Comparison of ENCODE assay signal across 1 cellular context in the genomic region with DNA sequence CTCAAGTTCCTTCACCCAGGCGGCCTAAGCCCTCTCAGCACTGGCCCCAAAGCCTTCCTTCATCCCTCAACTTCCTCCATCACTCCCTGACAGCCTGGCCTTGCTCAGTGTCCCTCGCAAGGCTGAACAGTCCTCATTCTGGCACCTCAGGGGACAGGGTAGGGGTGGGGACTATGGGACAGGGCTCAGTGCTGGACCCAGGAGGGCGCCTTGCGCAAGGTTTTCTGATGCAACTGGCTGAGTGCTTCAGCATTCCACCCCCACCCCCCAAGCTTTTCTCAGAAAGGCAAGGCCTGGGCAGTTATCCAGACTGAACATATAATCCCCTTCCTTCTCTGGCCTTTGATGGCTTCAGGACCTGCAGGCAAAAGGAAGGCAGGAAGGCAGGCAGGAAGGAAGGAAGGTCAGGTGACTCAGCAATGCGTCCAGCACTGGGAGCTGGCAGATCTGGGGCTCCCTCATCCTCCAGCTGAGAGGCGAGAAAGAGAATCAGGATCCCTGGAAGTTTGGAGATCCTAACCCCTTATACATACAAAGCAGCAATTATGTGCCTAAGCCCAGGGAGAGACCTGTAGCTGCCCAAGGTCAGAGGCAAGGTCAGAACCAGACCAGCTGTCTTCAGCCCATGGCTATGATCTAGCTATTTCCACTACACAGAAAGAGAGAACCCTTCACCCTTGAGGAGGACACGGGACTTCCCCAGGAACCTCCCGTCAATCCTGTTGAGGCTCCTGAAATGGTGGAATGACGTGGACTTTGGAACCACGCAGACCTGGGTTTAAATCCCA.
TF ChIP-seq lines count a peak whose summit lies in the region.

No MANE protein-coding gene starts in this region.

TF ChIP-seq in HepG2, 621 proteins besides CTCF, POLR2A, EP300 and RAD21 (continued from another document and continues in another):
- TF ChIP-seq, protein P1, sequence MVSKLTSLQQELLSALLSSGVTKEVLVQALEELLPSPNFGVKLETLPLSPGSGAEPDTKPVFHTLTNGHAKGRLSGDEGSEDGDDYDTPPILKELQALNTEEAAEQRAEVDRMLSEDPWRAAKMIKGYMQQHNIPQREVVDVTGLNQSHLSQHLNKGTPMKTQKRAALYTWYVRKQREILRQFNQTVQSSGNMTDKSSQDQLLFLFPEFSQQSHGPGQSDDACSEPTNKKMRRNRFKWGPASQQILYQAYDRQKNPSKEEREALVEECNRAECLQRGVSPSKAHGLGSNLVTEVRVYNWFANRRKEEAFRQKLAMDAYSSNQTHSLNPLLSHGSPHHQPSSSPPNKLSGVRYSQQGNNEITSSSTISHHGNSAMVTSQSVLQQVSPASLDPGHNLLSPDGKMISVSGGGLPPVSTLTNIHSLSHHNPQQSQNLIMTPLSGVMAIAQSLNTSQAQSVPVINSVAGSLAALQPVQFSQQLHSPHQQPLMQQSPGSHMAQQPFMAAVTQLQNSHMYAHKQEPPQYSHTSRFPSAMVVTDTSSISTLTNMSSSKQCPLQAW (CRISPR knock-in tag; IDR thresholded peaks at IDR 0.05): peak; percentile 96
- TF ChIP-seq SRSF4 (IDR thresholded peaks at IDR 0.05; ENCODE audit: low read depth, low read length, poor library complexity, severe bottlenecking) (no peak), ZNF761 (CRISPR knock-in tag; conservative IDR thresholded peaks at IDR 0.05) (peak; percentile 87; the same call in 1 of the 2 replicates), HMGA1 (CRISPR knock-in tag; conservative IDR thresholded peaks at IDR 0.05) (no peak), ZNF841 (CRISPR knock-in tag; IDR thresholded peaks at IDR 0.05; ENCODE audit: borderline replicate concordance) (no peak), ZNF572 (CRISPR knock-in tag; IDR thresholded peaks at IDR 0.05) (peak; percentile 99), ARNTL (CRISPR knock-in tag; IDR thresholded peaks at IDR 0.05) (peak; percentile 85), MTF1 (CRISPR knock-in tag; IDR thresholded peaks at IDR 0.05) (no peak), ZNF879 (CRISPR knock-in tag; IDR thresholded peaks at IDR 0.05) (no peak), ETV5 (CRISPR knock-in tag; IDR thresholded peaks at IDR 0.05; ENCODE audit: borderline replicate concordance) (peak; percentile 93), CHCHD3 (CRISPR knock-in tag; IDR thresholded peaks at IDR 0.05) (peak; percentile 68; the same call in 1 of the 2 replicates), TSC22D2 (CRISPR knock-in tag; IDR thresholded peaks at IDR 0.05; ENCODE audit: borderline replicate concordance) (peak; percentile 87; the same call in 1 of the 2 replicates), SIX4 (CRISPR knock-in tag; IDR thresholded peaks at IDR 0.05) (no peak; the same call in none of the 2 replicates), BCL6 (CRISPR knock-in tag; IDR thresholded peaks at IDR 0.05) (peak; percentile 91), ZNF496 (CRISPR knock-in tag; IDR thresholded peaks at IDR 0.05; ENCODE audit: insufficient replicate concordance) (no peak), PHB2 (IDR thresholded peaks at IDR 0.05; ENCODE audit: partially characterized antibody) (no peak)
- TF ChIP-seq, protein P2, sequence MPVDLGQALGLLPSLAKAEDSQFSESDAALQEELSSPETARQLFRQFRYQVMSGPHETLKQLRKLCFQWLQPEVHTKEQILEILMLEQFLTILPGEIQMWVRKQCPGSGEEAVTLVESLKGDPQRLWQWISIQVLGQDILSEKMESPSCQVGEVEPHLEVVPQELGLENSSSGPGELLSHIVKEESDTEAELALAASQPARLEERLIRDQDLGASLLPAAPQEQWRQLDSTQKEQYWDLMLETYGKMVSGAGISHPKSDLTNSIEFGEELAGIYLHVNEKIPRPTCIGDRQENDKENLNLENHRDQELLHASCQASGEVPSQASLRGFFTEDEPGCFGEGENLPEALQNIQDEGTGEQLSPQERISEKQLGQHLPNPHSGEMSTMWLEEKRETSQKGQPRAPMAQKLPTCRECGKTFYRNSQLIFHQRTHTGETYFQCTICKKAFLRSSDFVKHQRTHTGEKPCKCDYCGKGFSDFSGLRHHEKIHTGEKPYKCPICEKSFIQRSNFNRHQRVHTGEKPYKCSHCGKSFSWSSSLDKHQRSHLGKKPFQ (CRISPR knock-in tag; IDR thresholded peaks at IDR 0.05; ENCODE audit: insufficient replicate concordance): peak; percentile 16
- TF ChIP-seq, protein P3, sequence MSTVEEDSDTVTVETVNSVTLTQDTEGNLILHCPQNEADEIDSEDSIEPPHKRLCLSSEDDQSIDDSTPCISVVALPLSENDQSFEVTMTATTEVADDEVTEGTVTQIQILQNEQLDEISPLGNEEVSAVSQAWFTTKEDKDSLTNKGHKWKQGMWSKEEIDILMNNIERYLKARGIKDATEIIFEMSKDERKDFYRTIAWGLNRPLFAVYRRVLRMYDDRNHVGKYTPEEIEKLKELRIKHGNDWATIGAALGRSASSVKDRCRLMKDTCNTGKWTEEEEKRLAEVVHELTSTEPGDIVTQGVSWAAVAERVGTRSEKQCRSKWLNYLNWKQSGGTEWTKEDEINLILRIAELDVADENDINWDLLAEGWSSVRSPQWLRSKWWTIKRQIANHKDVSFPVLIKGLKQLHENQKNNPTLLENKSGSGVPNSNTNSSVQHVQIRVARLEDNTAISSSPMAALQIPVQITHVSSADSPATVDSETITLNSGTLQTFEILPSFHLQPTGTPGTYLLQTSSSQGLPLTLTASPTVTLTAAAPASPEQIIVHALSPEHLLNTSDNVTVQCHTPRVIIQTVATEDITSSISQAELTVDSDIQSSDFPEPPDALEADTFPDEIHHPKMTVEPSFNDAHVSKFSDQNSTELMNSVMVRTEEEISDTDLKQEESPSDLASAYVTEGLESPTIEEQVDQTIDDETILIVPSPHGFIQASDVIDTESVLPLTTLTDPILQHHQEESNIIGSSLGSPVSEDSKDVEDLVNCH (CRISPR knock-in tag; IDR thresholded peaks at IDR 0.05): peak; percentile 30; the same call in 1 of the 2 replicates
- TF ChIP-seq, protein P4, sequence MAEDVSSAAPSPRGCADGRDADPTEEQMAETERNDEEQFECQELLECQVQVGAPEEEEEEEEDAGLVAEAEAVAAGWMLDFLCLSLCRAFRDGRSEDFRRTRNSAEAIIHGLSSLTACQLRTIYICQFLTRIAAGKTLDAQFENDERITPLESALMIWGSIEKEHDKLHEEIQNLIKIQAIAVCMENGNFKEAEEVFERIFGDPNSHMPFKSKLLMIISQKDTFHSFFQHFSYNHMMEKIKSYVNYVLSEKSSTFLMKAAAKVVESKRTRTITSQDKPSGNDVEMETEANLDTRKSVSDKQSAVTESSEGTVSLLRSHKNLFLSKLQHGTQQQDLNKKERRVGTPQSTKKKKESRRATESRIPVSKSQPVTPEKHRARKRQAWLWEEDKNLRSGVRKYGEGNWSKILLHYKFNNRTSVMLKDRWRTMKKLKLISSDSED (CRISPR knock-in tag; IDR thresholded peaks at IDR 0.05): no peak
- TF ChIP-seq, protein P5, sequence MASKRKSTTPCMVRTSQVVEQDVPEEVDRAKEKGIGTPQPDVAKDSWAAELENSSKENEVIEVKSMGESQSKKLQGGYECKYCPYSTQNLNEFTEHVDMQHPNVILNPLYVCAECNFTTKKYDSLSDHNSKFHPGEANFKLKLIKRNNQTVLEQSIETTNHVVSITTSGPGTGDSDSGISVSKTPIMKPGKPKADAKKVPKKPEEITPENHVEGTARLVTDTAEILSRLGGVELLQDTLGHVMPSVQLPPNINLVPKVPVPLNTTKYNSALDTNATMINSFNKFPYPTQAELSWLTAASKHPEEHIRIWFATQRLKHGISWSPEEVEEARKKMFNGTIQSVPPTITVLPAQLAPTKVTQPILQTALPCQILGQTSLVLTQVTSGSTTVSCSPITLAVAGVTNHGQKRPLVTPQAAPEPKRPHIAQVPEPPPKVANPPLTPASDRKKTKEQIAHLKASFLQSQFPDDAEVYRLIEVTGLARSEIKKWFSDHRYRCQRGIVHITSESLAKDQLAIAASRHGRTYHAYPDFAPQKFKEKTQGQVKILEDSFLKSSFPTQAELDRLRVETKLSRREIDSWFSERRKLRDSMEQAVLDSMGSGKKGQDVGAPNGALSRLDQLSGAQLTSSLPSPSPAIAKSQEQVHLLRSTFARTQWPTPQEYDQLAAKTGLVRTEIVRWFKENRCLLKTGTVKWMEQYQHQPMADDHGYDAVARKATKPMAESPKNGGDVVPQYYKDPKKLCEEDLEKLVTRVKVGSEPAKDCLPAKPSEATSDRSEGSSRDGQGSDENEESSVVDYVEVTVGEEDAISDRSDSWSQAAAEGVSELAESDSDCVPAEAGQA (IDR thresholded peaks at IDR 0.05; ENCODE audit: low read depth): peak; percentile 69
- TF ChIP-seq, protein P5 (CRISPR knock-in tag; IDR thresholded peaks at IDR 0.05; ENCODE audit: borderline replicate concordance): no peak
- TF ChIP-seq, protein P6, sequence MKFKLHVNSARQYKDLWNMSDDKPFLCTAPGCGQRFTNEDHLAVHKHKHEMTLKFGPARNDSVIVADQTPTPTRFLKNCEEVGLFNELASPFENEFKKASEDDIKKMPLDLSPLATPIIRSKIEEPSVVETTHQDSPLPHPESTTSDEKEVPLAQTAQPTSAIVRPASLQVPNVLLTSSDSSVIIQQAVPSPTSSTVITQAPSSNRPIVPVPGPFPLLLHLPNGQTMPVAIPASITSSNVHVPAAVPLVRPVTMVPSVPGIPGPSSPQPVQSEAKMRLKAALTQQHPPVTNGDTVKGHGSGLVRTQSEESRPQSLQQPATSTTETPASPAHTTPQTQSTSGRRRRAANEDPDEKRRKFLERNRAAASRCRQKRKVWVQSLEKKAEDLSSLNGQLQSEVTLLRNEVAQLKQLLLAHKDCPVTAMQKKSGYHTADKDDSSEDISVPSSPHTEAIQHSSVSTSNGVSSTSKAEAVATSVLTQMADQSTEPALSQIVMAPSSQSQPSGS (CRISPR knock-in tag; IDR thresholded peaks at IDR 0.05): peak; percentile 95
- TF ChIP-seq, protein P7, sequence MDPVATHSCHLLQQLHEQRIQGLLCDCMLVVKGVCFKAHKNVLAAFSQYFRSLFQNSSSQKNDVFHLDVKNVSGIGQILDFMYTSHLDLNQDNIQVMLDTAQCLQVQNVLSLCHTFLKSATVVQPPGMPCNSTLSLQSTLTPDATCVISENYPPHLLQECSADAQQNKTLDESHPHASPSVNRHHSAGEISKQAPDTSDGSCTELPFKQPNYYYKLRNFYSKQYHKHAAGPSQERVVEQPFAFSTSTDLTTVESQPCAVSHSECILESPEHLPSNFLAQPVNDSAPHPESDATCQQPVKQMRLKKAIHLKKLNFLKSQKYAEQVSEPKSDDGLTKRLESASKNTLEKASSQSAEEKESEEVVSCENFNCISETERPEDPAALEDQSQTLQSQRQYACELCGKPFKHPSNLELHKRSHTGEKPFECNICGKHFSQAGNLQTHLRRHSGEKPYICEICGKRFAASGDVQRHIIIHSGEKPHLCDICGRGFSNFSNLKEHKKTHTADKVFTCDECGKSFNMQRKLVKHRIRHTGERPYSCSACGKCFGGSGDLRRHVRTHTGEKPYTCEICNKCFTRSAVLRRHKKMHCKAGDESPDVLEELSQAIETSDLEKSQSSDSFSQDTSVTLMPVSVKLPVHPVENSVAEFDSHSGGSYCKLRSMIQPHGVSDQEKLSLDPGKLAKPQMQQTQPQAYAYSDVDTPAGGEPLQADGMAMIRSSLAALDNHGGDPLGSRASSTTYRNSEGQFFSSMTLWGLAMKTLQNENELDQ (CRISPR knock-in tag; IDR thresholded peaks at IDR 0.05; ENCODE audit: borderline replicate concordance): no peak
- TF ChIP-seq, protein P8, sequence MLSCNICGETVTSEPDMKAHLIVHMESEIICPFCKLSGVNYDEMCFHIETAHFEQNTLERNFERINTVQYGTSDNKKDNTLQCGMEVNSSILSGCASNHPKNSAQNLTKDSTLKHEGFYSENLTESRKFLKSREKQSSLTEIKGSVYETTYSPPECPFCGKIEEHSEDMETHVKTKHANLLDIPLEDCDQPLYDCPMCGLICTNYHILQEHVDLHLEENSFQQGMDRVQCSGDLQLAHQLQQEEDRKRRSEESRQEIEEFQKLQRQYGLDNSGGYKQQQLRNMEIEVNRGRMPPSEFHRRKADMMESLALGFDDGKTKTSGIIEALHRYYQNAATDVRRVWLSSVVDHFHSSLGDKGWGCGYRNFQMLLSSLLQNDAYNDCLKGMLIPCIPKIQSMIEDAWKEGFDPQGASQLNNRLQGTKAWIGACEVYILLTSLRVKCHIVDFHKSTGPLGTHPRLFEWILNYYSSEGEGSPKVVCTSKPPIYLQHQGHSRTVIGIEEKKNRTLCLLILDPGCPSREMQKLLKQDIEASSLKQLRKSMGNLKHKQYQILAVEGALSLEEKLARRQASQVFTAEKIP (CRISPR knock-in tag; IDR thresholded peaks at IDR 0.05; ENCODE audit: borderline replicate concordance): no peak
- TF ChIP-seq, protein P9, sequence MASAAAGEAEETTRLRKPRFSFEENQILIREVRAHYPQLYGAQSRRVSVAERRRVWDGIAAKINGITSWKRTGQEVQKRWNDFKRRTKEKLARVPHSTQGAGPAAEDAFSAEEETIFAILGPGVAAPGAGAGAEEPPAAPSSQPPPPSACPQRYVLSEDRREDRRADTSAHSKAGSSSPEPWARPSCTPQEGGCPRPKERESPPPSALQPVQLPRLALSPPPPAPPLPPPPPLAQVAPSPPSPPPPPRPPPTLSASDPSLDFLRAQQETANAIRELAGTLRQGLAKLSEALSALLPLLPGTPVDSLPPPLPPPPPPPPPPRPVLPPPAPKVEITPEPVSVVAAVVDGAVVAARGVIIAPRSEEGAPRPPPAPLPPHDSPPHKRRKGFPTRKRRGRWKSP (CRISPR knock-in tag; IDR thresholded peaks at IDR 0.05): peak; percentile 93; the same call in 1 of the 2 replicates
- TF ChIP-seq, protein P10, sequence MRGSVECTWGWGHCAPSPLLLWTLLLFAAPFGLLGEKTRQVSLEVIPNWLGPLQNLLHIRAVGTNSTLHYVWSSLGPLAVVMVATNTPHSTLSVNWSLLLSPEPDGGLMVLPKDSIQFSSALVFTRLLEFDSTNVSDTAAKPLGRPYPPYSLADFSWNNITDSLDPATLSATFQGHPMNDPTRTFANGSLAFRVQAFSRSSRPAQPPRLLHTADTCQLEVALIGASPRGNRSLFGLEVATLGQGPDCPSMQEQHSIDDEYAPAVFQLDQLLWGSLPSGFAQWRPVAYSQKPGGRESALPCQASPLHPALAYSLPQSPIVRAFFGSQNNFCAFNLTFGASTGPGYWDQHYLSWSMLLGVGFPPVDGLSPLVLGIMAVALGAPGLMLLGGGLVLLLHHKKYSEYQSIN (CRISPR knock-in tag; IDR thresholded peaks at IDR 0.05; ENCODE audit: borderline replicate concordance): no peak
